Comparison of ENCODE assay signal across 8 cellular contexts in genomic region chr1:9426291-9426711, GRCh38.
A peak's percentile ranks its signal among the peaks of the same experiment; 100 is the strongest.
DNase-seq lines count a peak whose midpoint lies in the region; ATAC-seq and TF ChIP-seq lines count a peak whose summit lies in the region.

No MANE protein-coding gene starts in this region.

- H4K20me1 ChIP-seq in osteoblast (ENCODE audit: insufficient read depth, low read length), result no peaks in the 10 kb centered on the region

- H3K27me3 ChIP-seq in suprapubic skin (no peaks in the 10 kb centered on the region), osteoblast (ENCODE audit: insufficient read depth, low read length) (peaks cover 29% of the 10 kb centered on the region)

- H3K9me3 ChIP-seq in suprapubic skin, result no peaks in the 10 kb centered on the region
- no peaks in the 10 kb centered on the region for H3K9me3 ChIP-seq in osteoblast (ENCODE audit: low read depth, low read length)

- ATAC-seq in GM18858 (IDR thresholded peaks at IDR 0.05; ENCODE audit: unreplicated experiment) (peak; percentile 58), HG02970 (IDR thresholded peaks at IDR 0.05; ENCODE audit: low FRiP score, unreplicated experiment) (peak; percentile 43)

- H3K4me2 ChIP-seq in osteoblast (ENCODE audit: insufficient read depth, low read length), result no peak overlapping the region

- TF ChIP-seq POLR2A in Raji (IDR thresholded peaks at IDR 0.05; ENCODE audit: insufficient read depth, low read depth, low read length) (peak; percentile 76), suprapubic skin (IDR thresholded peaks at IDR 0.05) (no peak)

- H3K27ac ChIP-seq in suprapubic skin (no peak overlapping the region), coronary artery (no peak overlapping the region), osteoblast (ENCODE audit: low read depth, low read length) (no peak overlapping the region)

- TF ChIP-seq EP300 in suprapubic skin (IDR thresholded peaks at IDR 0.05), result no peak

- peak; percentile 58 for DNase-seq in activated gamma-delta T cell treated with anti-CD3 and anti-CD28 coated beads, Interleukin-2, amount 50 U/mL, for 16 hours (ENCODE audit: low read depth)
- peak; percentile 45 to 68 for DNase-seq in stimulated activated CD4-positive, alpha-beta T cell treated with anti-CD3 and anti-CD28 coated beads, Interleukin-4, amount 100 ng/mL, for 4 hours
- DNase-seq in suprapubic skin (ENCODE audit: low spot score in 2 of 2) (no peak), coronary artery (ENCODE audit: low spot score) (no peak), osteoblast (ENCODE audit: insufficient read length, low spot score, missing footprints) (no peak)

- H2AFZ ChIP-seq in osteoblast (ENCODE audit: low read length), result no peak overlapping the region

- H3K79me2 ChIP-seq in osteoblast (ENCODE audit: insufficient read depth, low read length), result no peaks in the 10 kb centered on the region

- H3K4me3 ChIP-seq in suprapubic skin (no peak overlapping the region), coronary artery (no peak overlapping the region), osteoblast (ENCODE audit: insufficient read depth, low read length) (no peak overlapping the region)

- H3K36me3 ChIP-seq in suprapubic skin, result no peaks in the 10 kb centered on the region
- no peaks in the 10 kb centered on the region for H3K36me3 ChIP-seq in osteoblast (ENCODE audit: insufficient read depth, low read length)

- no peak for TF ChIP-seq CTCF in suprapubic skin (IDR thresholded peaks at IDR 0.05)
- no peak for TF ChIP-seq CTCF in coronary artery (IDR thresholded peaks at IDR 0.05)
- no peak for TF ChIP-seq CTCF in osteoblast (IDR thresholded peaks at IDR 0.05; ENCODE audit: extremely low read depth, low read depth, low read length)

- H3K4me1 ChIP-seq in suprapubic skin, result peaks cover 15% of the 10 kb centered on the region
- peaks cover 11% of the 10 kb centered on the region for H3K4me1 ChIP-seq in osteoblast (ENCODE audit: insufficient read depth, low read length)

- WGBS in suprapubic skin, result no CpG with 5 or more reads among the region's 13 CpGs

Comparison
In these comparisons a context has a peak if more than half of its experiments do, and no peak if none do; other contexts are left out.
1. DNase-seq: peak in activated gamma-delta T cell treated with anti-CD3 and anti-CD28 coated beads, Interleukin-2, amount 50 U/mL, for 16 hours (single experiment) and stimulated activated CD4-positive, alpha-beta T cell treated with anti-CD3 and anti-CD28 coated beads, Interleukin-4, amount 100 ng/mL, for 4 hours (2 of 2); none in suprapubic skin (0 of 2), coronary artery (single experiment) and osteoblast (single experiment).